21 cellular contexts compared by ENCODE assay signal in genomic region chr3:103499132-103499885, GRCh38.
DNase-seq lines count a peak whose midpoint lies in the region; ATAC-seq and TF ChIP-seq lines count a peak whose summit lies in the region.
"Had no signal": no experiment of that assay in that cellular context is flagged by ENCODE, and none has a peak within 500 bp of the region (broad histone marks: within the 10 kb centered on the region; RNA-seq: fewer than 3 reads in every experiment).

No MANE protein-coding gene starts in this region.

- H3K9ac ChIP-seq in IMR-90 (ENCODE audit: low read depth, low read length) = no peak overlapping the region
- H3K9ac ChIP-seq in neural progenitor cell = no peak overlapping the region

- H3K27ac Mint-ChIP-seq in nephron (peak overlapping the region in 2 of 3 experiments; percentile 12 to 31), Calu3 (ENCODE audit: unreplicated experiment) (no peak overlapping the region), neural progenitor cell (no peak overlapping the region)
- H3K27ac Mint-ChIP-seq: stimulated activated memory B cell treated with anti-CD40 and anti-IgM and Interleukin-4, amounts not matched to agents 10 μg/mL and 1 μg/mL and 100 μg/mL, for 72 hours; type B pancreatic cell had no signal

- H3K9me3 ChIP-seq in IMR-90 (ENCODE audit: control insufficient read depth, insufficient read depth, low read length) (no peaks in the 10 kb centered on the region), neural progenitor cell (ENCODE audit: low read depth) (no peaks in the 10 kb centered on the region)
- H3K9me3 ChIP-seq: body of pancreas had no signal

- dilution Hi-C loops in IMR-90 (cut with HindIII; ENCODE audit: low sequenced_read_pairs, unreplicated experiment) = no loop called here

- H3K14ac ChIP-seq in IMR-90 (replicated peaks; ENCODE audit: low read depth, low read length) = no peak overlapping the region

- no peak overlapping the region for H3K23ac ChIP-seq in IMR-90 (ENCODE audit: low read depth, low read length)

- no peak for TF ChIP-seq RAD21 in IMR-90 (IDR thresholded peaks at IDR 0.05; ENCODE audit: low read length)

- BruUV-seq in IMR-90 (replicated peaks; lab: Mats Ljungman, UMichigan) (no TSS peak), Calu3 (replicated peaks; lab: Mats Ljungman, UMichigan) (no TSS peak)

- no peak for TF ChIP-seq POLR2A in IMR-90 (IDR thresholded peaks at IDR 0.05; ENCODE audit: low read depth, low read length)

- no peaks in the 10 kb centered on the region for H3K79me2 ChIP-seq in neural progenitor cell (ENCODE audit: low read depth)
- H3K79me2 ChIP-seq: hepatocyte had no signal

- in situ Hi-C loops in IMR-90 (cut with MboI; ENCODE audit: low sequenced_read_pairs) = no loop called here

- POLR2A ChIA-PET in IMR-90 (lab: Charles Lee; ENCODE audit: unreplicated experiment) = no interaction called here

- H3K4me3 ChIP-seq in IMR-90 (ENCODE audit: insufficient read depth, low read depth, low read length) (no peak overlapping the region), neural progenitor cell (no peak overlapping the region)
- H3K4me3 ChIP-seq: body of pancreas, hepatocyte had no signal

- no peaks in the 10 kb centered on the region for H3K79me1 ChIP-seq in IMR-90 (ENCODE audit: low read depth in 1 of 2, low read length in 2 of 2)

- TF ChIP-seq CTCF in IMR-90 (conservative IDR thresholded peaks at IDR 0.05; ENCODE audit: low read depth, low read length) (no peak), nephron (IDR thresholded peaks at IDR 0.05; ENCODE audit: unreplicated experiment in 3 of 3) (no peak), Calu3 (IDR thresholded peaks at IDR 0.05; ENCODE audit: unreplicated experiment) (no peak), neural progenitor cell (IDR thresholded peaks at IDR 0.05) (no peak)

- H3K4me2 ChIP-seq in IMR-90 (ENCODE audit: low read depth, low read length) = no peak overlapping the region; the same call in 1 of the 2 replicates
- no peak overlapping the region for H3K4me2 ChIP-seq in neural progenitor cell
- H3K4me2 ChIP-seq: hepatocyte had no signal

- H4K91ac ChIP-seq in IMR-90 (ENCODE audit: insufficient read depth, low read depth, low read length) = no peak overlapping the region

- H3K27ac ChIP-seq in IMR-90 (ENCODE audit: insufficient read depth, low read length) (no peak overlapping the region), neural progenitor cell (no peak overlapping the region)
- H3K27ac ChIP-seq: body of pancreas, hepatocyte had no signal

- H4K20me1 ChIP-seq in IMR-90 (ENCODE audit: insufficient read depth, low read length) (no peaks in the 10 kb centered on the region), neural progenitor cell (ENCODE audit: low read depth) (no peaks in the 10 kb centered on the region)

- ATAC-seq in IMR-90 (ENCODE audit: low read depth) = peak; percentile 71
- ATAC-seq in GM19452 (IDR thresholded peaks at IDR 0.05; ENCODE audit: unreplicated experiment) = no peak
- ATAC-seq: body of pancreas; esophagus mucosa; stimulated activated memory B cell treated with anti-CD40 and anti-IgM and Interleukin-4, amounts not matched to agents 10 μg/mL and 1 μg/mL and 100 μg/mL, for 72 hours had no signal

- H3F3A ChIP-seq in neural progenitor cell (ENCODE audit: low read depth) = no peaks in the 10 kb centered on the region

- peak; percentile 7 for DNase-seq in AG08396 (ENCODE audit: low spot score)
- peak; percentile 66 for DNase-seq in IMR-90
- DNase-seq in dedifferentiated amniotic fluid mesenchymal stem cell (ENCODE audit: extremely low spot score) = peak; percentile 69
- DNase-seq in Calu3 = no peak
- no peak for DNase-seq in neural progenitor cell (ENCODE audit: low spot score)
- no peak for DNase-seq in activated CD4-positive, alpha-beta T cell treated with anti-CD3 and anti-CD28 coated beads for 4 hours
- DNase-seq: ACHN; activated CD4-positive, CD25-positive, alpha-beta regulatory T cell treated with anti-CD3 and anti-CD28 coated beads, Interleukin-2, amount 50 U/mL, for 72 hours; activated CD8-positive, alpha-beta memory T cell treated with anti-CD3 and anti-CD28 coated beads, Interleukin-2, amount 50 U/mL, for 4 hours; body of pancreas; dermis blood vessel endothelial cell; NCI-H146; NCI-H510A treated with DMSO at 0.1 percent for 48 hours; SHP77 treated with DMSO at 0.1 percent for 48 hours; stimulated activated CD4-positive, alpha-beta T cell treated with anti-CD3 and anti-CD28 coated beads, Interleukin-12 subunit alpha, Interleukin-12 subunit beta, amount 100 ng/mL, for 4 hours had no signal

- H4K8ac ChIP-seq in IMR-90 (ENCODE audit: low read depth in 2 of 2, low read length in 2 of 2) = no peak overlapping the region

- H3K27me3 ChIP-seq in IMR-90 (ENCODE audit: control insufficient read depth, insufficient read depth, low read length) (no peaks in the 10 kb centered on the region), neural progenitor cell (no peaks in the 10 kb centered on the region)
- H3K27me3 ChIP-seq: body of pancreas, hepatocyte had no signal

- H2AK5ac ChIP-seq in IMR-90 (ENCODE audit: low read depth, low read length) = no peak overlapping the region

- intact Hi-C loops in IMR-90 (cut with micrococcal nuclease) = no loop called here
- intact Hi-C loops in Calu3 (cut with micrococcal nuclease; ENCODE audit: unreplicated experiment) = loop anchor here (10.0 kb wide), 1 partner anchor 825 kb away; no protein-coding TSS in a partner anchor

- H3K4me3 Mint-ChIP-seq in nephron (no peak overlapping the region), Calu3 (ENCODE audit: low read depth, unreplicated experiment) (no peak overlapping the region), neural progenitor cell (no peak overlapping the region)
- H3K4me3 Mint-ChIP-seq: stimulated activated memory B cell treated with anti-CD40 and anti-IgM and Interleukin-4, amounts not matched to agents 10 μg/mL and 1 μg/mL and 100 μg/mL, for 72 hours; type B pancreatic cell had no signal

- peak overlapping the region; percentile 46 for H2BK5ac ChIP-seq in IMR-90 (ENCODE audit: low read depth, low read length, poor library complexity, severe bottlenecking)

- no peak overlapping the region; the same call in 1 of the 2 replicates for H2BK120ac ChIP-seq in IMR-90 (ENCODE audit: low read depth, low read length)

- H2BK15ac ChIP-seq in IMR-90 (ENCODE audit: low read depth, low read length) = no peak overlapping the region

- CTCF ChIA-PET in IMR-90 (lab: Yijun Ruan, JAX) = no interaction called here
- CTCF ChIA-PET in Calu3 (lab: Charles Lee) = no interaction called here

- H2AK9ac ChIP-seq in IMR-90 (replicated peaks; ENCODE audit: low read depth, low read length, poor library complexity) = no peak overlapping the region

- no peaks in the 10 kb centered on the region for H3K36me3 ChIP-seq in IMR-90 (ENCODE audit: control insufficient read depth, insufficient read depth, low read length)
- H3K36me3 ChIP-seq in neural progenitor cell = no peaks in the 10 kb centered on the region

- no peak overlapping the region for H2BK20ac ChIP-seq in IMR-90 (ENCODE audit: low read depth, low read length)

- H3K9me3 Mint-ChIP-seq in nephron (no peaks in the 10 kb centered on the region), Calu3 (ENCODE audit: low read depth, unreplicated experiment) (no peaks in the 10 kb centered on the region), neural progenitor cell (no peaks in the 10 kb centered on the region)
- H3K9me3 Mint-ChIP-seq: stimulated activated memory B cell treated with anti-CD40 and anti-IgM and Interleukin-4, amounts not matched to agents 10 μg/mL and 1 μg/mL and 100 μg/mL, for 72 hours; type B pancreatic cell had no signal

- H3K56ac ChIP-seq in IMR-90 (ENCODE audit: extremely low read depth, insufficient read depth, low read length) = no peak overlapping the region

- H3K36me3 Mint-ChIP-seq in nephron (ENCODE audit: low read depth) (no peaks in the 10 kb centered on the region), Calu3 (ENCODE audit: insufficient read depth, unreplicated experiment) (no peaks in the 10 kb centered on the region), neural progenitor cell (no peaks in the 10 kb centered on the region)
- H3K36me3 Mint-ChIP-seq: stimulated activated memory B cell treated with anti-CD40 and anti-IgM and Interleukin-4, amounts not matched to agents 10 μg/mL and 1 μg/mL and 100 μg/mL, for 72 hours; type B pancreatic cell had no signal

- no peak overlapping the region for H3K18ac ChIP-seq in IMR-90 (ENCODE audit: low read depth, low read length)

- H3K27me3 Mint-ChIP-seq in nephron (ENCODE audit: low read depth) = no peaks in the 10 kb centered on the region
- no peaks in the 10 kb centered on the region for H3K27me3 Mint-ChIP-seq in Calu3 (ENCODE audit: unreplicated experiment)
- H3K27me3 Mint-ChIP-seq in neural progenitor cell (ENCODE audit: insufficient read depth, low read depth) = no peaks in the 10 kb centered on the region
- H3K27me3 Mint-ChIP-seq: stimulated activated memory B cell treated with anti-CD40 and anti-IgM and Interleukin-4, amounts not matched to agents 10 μg/mL and 1 μg/mL and 100 μg/mL, for 72 hours; type B pancreatic cell had no signal

- H2AFZ ChIP-seq in IMR-90 (replicated peaks; ENCODE audit: low read length, poor library complexity) (no peak overlapping the region), neural progenitor cell (replicated peaks) (no peak overlapping the region)
- H2AFZ ChIP-seq: hepatocyte had no signal

- peaks cover 5% of the 10 kb centered on the region for H3K4me1 Mint-ChIP-seq in nephron
- no peaks in the 10 kb centered on the region for H3K4me1 Mint-ChIP-seq in Calu3 (ENCODE audit: low read depth, unreplicated experiment)
- no peaks in the 10 kb centered on the region for H3K4me1 Mint-ChIP-seq in neural progenitor cell
- H3K4me1 Mint-ChIP-seq: stimulated activated memory B cell treated with anti-CD40 and anti-IgM and Interleukin-4, amounts not matched to agents 10 μg/mL and 1 μg/mL and 100 μg/mL, for 72 hours had no signal

- H3K4me1 ChIP-seq in IMR-90 (ENCODE audit: control insufficient read depth, insufficient read depth, low read length) (no peaks in the 10 kb centered on the region), neural progenitor cell (no peaks in the 10 kb centered on the region)
- H3K4me1 ChIP-seq: body of pancreas had no signal

- H3K9me1 ChIP-seq in IMR-90 (ENCODE audit: insufficient read depth, low read length) = no peaks in the 10 kb centered on the region

- no CpG with 5 or more reads among the region's 1 CpG for WGBS in IMR-90 (ENCODE audit: extremely low coverage in 2 of 2, insufficient read length in 1 of 2), 2 experiments

- no peak overlapping the region for H3K4ac ChIP-seq in IMR-90 (ENCODE audit: low read depth, low read length)

- no peak overlapping the region for H4K5ac ChIP-seq in IMR-90 (ENCODE audit: low read depth, low read length)

TF ChIP-seq in IMR-90, 13 proteins besides CTCF, POLR2A, EP300 and RAD21:
- no peak for TF ChIP-seq ELK1 (IDR thresholded peaks at IDR 0.05; ENCODE audit: borderline replicate concordance, low read depth, low read length)

Comparison
In these comparisons a context has a peak if more than half of its experiments do, and no peak if none do; other contexts are left out.
1. DNase-seq: peak in AG08396 (single experiment), IMR-90 (single experiment) and dedifferentiated amniotic fluid mesenchymal stem cell (single experiment); none in Calu3 (single experiment), neural progenitor cell (single experiment) and activated CD4-positive, alpha-beta T cell treated with anti-CD3 and anti-CD28 coated beads for 4 hours (0 of 2).
2. H3K27ac Mint-ChIP-seq: peak in nephron (2 of 3); none in Calu3 (single experiment) and neural progenitor cell (single experiment).